27 cellular contexts compared by ENCODE assay signal in genomic region chr14:69358966-69359365, GRCh38.
"Had no signal": no experiment of that assay in that cellular context is flagged by ENCODE, and none has a peak within 500 bp of the region (broad histone marks: within the 10 kb centered on the region; RNA-seq: fewer than 3 reads in every experiment).

No MANE protein-coding gene starts in this region.

- H2AFZ ChIP-seq: parathyroid adenoma had no signal

- H3K27me3 ChIP-seq: ascending aorta, cardiac muscle cell, colonic mucosa, heart right ventricle, sigmoid colon had no signal

- H3K36me3 Mint-ChIP-seq: activated naive CD8-positive, alpha-beta T cell treated with anti-CD3 and anti-CD28 coated beads, Interleukin-2, amount 10 ng/mL, durations not matched to agents 7 days and 5 days; brain; stimulated activated naive B cell treated with anti-CD40 and anti-IgM and Interleukin-4, amounts not matched to agents 10 μg/mL and 1 μg/mL and 100 μg/mL, for 72 hours had no signal

- H3K36me3 ChIP-seq: ascending aorta, cardiac muscle cell, colonic mucosa, esophagus squamous epithelium, heart right ventricle, lower lobe of right lung, sigmoid colon, thoracic aorta had no signal

- FAIRE-seq: endometrium, small intestine had no signal

- H3K9ac ChIP-seq: parathyroid adenoma had no signal

- DNase-seq: activated CD4-positive, alpha-beta T cell treated with anti-CD3 and anti-CD28 coated beads for 4 hours; activated CD8-positive, alpha-beta memory T cell treated with anti-CD3 and anti-CD28 coated beads for 24 hours; activated naive CD8-positive, alpha-beta T cell treated with anti-CD3 and anti-CD28 coated beads, Interleukin-2, amount 10 ng/mL, durations not matched to agents 7 days and 5 days; cerebellar nuclear complex; colonic mucosa; effector CD8-positive, alpha-beta T cell; esophagus squamous epithelium; foreskin melanocyte; heart right ventricle; kidney glomerular epithelial cell; lower lobe of right lung; mesendoderm; psoas muscle; small intestine; trophoblast cell had no signal

- H3K4me3 ChIP-seq: ascending aorta, cardiac muscle cell, colonic mucosa, esophagus squamous epithelium, heart right ventricle, lower lobe of right lung, psoas muscle, sigmoid colon, thoracic aorta had no signal

- H3K9me3 ChIP-seq: ascending aorta, colonic mucosa, esophagus squamous epithelium, heart right ventricle, lower lobe of right lung, psoas muscle, sigmoid colon, thoracic aorta had no signal

- H3K27ac ChIP-seq: ascending aorta, cardiac muscle cell, colonic mucosa, epithelial cell of prostate, esophagus squamous epithelium, heart right ventricle, lower lobe of right lung, parathyroid adenoma, psoas muscle, sigmoid colon, thoracic aorta had no signal

- ATAC-seq: heart right ventricle, left lobe of liver, lower lobe of right lung, psoas muscle had no signal

- H3K79me2 ChIP-seq: parathyroid adenoma had no signal

- H3K9me3 Mint-ChIP-seq: activated naive CD8-positive, alpha-beta T cell treated with anti-CD3 and anti-CD28 coated beads, Interleukin-2, amount 10 ng/mL, durations not matched to agents 7 days and 5 days; activated T-helper 2 cell treated with anti-CD3 and anti-CD28 coated beads, Interferon-gamma antibody, Interleukin-2, Interleukin-4, amounts not matched to agents 10 μg/mL and 5 μg/mL and 100 μg/mL, durations not matched to agents 14 hours and 24 hours and 36 hours; brain; nephron; stimulated activated naive B cell treated with anti-CD40 and anti-IgM and Interleukin-4, amounts not matched to agents 10 μg/mL and 1 μg/mL and 100 μg/mL, for 72 hours had no signal

- H3K4me1 ChIP-seq: colonic mucosa, lower lobe of right lung, parathyroid adenoma, psoas muscle had no signal

- H3K4me3 Mint-ChIP-seq: activated naive CD8-positive, alpha-beta T cell treated with anti-CD3 and anti-CD28 coated beads, Interleukin-2, amount 10 ng/mL, durations not matched to agents 7 days and 5 days; brain; nephron; stimulated activated naive B cell treated with anti-CD40 and anti-IgM and Interleukin-4, amounts not matched to agents 10 μg/mL and 1 μg/mL and 100 μg/mL, for 72 hours had no signal

- H3K27me3 Mint-ChIP-seq: brain had no signal

- H3K27ac Mint-ChIP-seq: activated naive CD8-positive, alpha-beta T cell treated with anti-CD3 and anti-CD28 coated beads, Interleukin-2, amount 10 ng/mL, durations not matched to agents 7 days and 5 days; activated T-helper 2 cell treated with anti-CD3 and anti-CD28 coated beads, Interferon-gamma antibody, Interleukin-2, Interleukin-4, amounts not matched to agents 10 μg/mL and 5 μg/mL and 100 μg/mL, durations not matched to agents 14 hours and 24 hours and 36 hours; brain; nephron had no signal
